33 cellular contexts compared by ENCODE assay signal in genomic region chr6:86203044-86203443, GRCh38.
DNase-seq lines count a peak whose midpoint lies in the region; ATAC-seq and TF ChIP-seq lines count a peak whose summit lies in the region.
"Had no signal": no experiment of that assay in that cellular context is flagged by ENCODE, and none has a peak within 500 bp of the region (broad histone marks: within the 10 kb centered on the region; RNA-seq: fewer than 3 reads in every experiment).

No MANE protein-coding gene starts in this region.

- no peaks in the 10 kb centered on the region for H3K4me1 ChIP-seq in right lobe of liver
- H3K4me1 ChIP-seq: esophagus squamous epithelium, upper lobe of left lung had no signal

- no peak for TF ChIP-seq CTCF in right lobe of liver (IDR thresholded peaks at IDR 0.05)

- no peaks in the 10 kb centered on the region for H3K36me3 ChIP-seq in right lobe of liver
- H3K36me3 ChIP-seq: cardiac muscle cell, esophagus squamous epithelium, upper lobe of left lung had no signal

- ATAC-seq in GM18499 (IDR thresholded peaks at IDR 0.05; ENCODE audit: insufficient read depth, unreplicated experiment) (peak; percentile 56), GM19452 (IDR thresholded peaks at IDR 0.05; ENCODE audit: unreplicated experiment) (peak; percentile 53), HG02623 (IDR thresholded peaks at IDR 0.05; ENCODE audit: unreplicated experiment) (peak; percentile 90), HG03520 (IDR thresholded peaks at IDR 0.05; ENCODE audit: unreplicated experiment) (peak; percentile 91), HG02970 (IDR thresholded peaks at IDR 0.05; ENCODE audit: low FRiP score, unreplicated experiment) (no peak), right lobe of liver (no peak)
- ATAC-seq: activated naive CD4-positive, alpha-beta T cell treated with anti-CD3 and anti-CD28 coated beads, Interleukin-2, amount 50 U/mL, for 72 hours; activated T-helper 17 cell treated with anti-CD3 and anti-CD28 coated beads, Interleukin-2, amount 50 U/mL, for 72 hours; K562; left ventricle myocardium superior; naive thymus-derived CD4-positive, alpha-beta T cell had no signal

- H3K9me3 ChIP-seq in right lobe of liver: no peaks in the 10 kb centered on the region
- H3K9me3 ChIP-seq: upper lobe of left lung had no signal

- no peak overlapping the region for H3K4me3 ChIP-seq in right lobe of liver
- H3K4me3 ChIP-seq: cardiac muscle cell, esophagus squamous epithelium, hepatocyte, K562, smooth muscle cell, upper lobe of left lung had no signal

- no peak for TF ChIP-seq POLR2A in right lobe of liver (IDR thresholded peaks at IDR 0.05)

- WGBS in right lobe of liver (ENCODE audit: insufficient coverage, low coverage, low lambda C conversion rate, missing lambda C conversion rate): 73% methylated on average over 3 of the region's 3 CpGs

- DNase-seq in right lobe of liver (no peak), SW480 (ENCODE audit: low spot score) (no peak), amygdala (lab: John Stamatoyannopoulos, UW) (no peak)
- DNase-seq: activated B cell treated with CpG ODN at 0.5 μM for 24 hours; activated CD4-positive, alpha-beta T cell treated with anti-CD3 and anti-CD28 coated beads, Interleukin-2, amount 50 U/mL, for 48 hours; activated CD8-positive, alpha-beta memory T cell treated with anti-CD3 and anti-CD28 coated beads, Interleukin-2, amount 50 U/mL, for 48 hours; AML-193; aorta; CD4-positive, alpha-beta memory T cell; cortex of kidney; DMS 273 treated with DMSO at 0.1 percent for 48 hours; endodermal cell; esophagus squamous epithelium; left ventricle myocardium superior; MM.1S; naive thymus-derived CD4-positive, alpha-beta T cell; NCI-H1436 treated with DMSO at 0.1 percent for 48 hours; NCI-H2107; NCI-H446; NCI-H82; T-helper 9 cell; upper lobe of left lung had no signal

- no peak overlapping the region for H3K27ac ChIP-seq in right lobe of liver
- H3K27ac ChIP-seq: cardiac muscle cell, esophagus squamous epithelium, hepatocyte, upper lobe of left lung had no signal

- intact Hi-C loops in right lobe of liver (cut with DNase I): no loop called here

- no peaks in the 10 kb centered on the region for H3K27me3 ChIP-seq in right lobe of liver
- H3K27me3 ChIP-seq: cardiac muscle cell, esophagus squamous epithelium, hepatocyte, upper lobe of left lung had no signal

Comparison
In these comparisons a context has a peak if more than half of its experiments do, and no peak if none do; other contexts are left out.
1. ATAC-seq: peak in GM18499 (single experiment), GM19452 (single experiment), HG02623 (single experiment) and HG03520 (single experiment); none in HG02970 (single experiment) and right lobe of liver (0 of 4).